In the genomic region with DNA sequence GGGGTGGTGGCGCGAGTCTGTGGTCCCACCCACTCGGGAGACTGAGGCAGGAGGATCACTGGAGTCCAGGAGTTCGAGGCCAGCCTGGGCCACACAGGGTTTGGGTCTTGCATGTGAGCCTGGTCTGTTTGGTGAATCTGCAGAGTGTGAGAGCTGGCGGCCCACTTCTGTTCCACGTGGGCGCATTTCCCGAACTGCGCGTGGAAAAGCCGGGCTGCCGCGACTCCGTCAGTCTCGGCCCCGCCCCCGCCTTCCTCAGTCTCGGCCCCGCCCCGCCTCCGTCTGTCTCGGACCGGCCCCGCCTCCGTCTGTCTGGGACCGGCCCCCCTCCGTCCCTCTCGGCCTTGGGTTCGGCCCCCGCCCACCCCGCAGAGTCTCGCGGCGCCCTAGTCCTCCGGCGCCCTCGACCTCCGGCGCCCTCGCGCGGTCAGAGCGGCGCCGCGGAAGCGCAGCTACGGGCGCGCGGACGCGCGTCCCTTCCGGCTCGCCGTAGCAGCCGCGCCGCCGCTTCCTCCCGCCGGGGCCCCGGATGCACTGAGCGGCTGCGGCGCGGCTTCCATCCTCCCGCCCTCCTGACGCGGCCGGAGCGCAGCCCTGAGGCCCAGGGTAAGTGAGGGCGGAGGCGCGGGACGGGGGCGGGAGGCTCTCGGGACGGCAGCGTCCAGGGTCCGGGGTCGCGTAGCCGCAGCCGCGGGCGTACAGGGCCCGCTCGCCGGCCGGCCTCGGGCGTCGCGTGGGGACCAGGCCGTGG, we compare ENCODE assay signal across 8 cellular contexts. TPM values are rescaled to one million over a fixed set of nuclear protein-coding genes. Genes with fewer than 3 reads are reported as not detected.
DNase-seq lines count a peak whose midpoint lies in the region; ATAC-seq and TF ChIP-seq lines count a peak whose summit lies in the region.

A gene with protein sequence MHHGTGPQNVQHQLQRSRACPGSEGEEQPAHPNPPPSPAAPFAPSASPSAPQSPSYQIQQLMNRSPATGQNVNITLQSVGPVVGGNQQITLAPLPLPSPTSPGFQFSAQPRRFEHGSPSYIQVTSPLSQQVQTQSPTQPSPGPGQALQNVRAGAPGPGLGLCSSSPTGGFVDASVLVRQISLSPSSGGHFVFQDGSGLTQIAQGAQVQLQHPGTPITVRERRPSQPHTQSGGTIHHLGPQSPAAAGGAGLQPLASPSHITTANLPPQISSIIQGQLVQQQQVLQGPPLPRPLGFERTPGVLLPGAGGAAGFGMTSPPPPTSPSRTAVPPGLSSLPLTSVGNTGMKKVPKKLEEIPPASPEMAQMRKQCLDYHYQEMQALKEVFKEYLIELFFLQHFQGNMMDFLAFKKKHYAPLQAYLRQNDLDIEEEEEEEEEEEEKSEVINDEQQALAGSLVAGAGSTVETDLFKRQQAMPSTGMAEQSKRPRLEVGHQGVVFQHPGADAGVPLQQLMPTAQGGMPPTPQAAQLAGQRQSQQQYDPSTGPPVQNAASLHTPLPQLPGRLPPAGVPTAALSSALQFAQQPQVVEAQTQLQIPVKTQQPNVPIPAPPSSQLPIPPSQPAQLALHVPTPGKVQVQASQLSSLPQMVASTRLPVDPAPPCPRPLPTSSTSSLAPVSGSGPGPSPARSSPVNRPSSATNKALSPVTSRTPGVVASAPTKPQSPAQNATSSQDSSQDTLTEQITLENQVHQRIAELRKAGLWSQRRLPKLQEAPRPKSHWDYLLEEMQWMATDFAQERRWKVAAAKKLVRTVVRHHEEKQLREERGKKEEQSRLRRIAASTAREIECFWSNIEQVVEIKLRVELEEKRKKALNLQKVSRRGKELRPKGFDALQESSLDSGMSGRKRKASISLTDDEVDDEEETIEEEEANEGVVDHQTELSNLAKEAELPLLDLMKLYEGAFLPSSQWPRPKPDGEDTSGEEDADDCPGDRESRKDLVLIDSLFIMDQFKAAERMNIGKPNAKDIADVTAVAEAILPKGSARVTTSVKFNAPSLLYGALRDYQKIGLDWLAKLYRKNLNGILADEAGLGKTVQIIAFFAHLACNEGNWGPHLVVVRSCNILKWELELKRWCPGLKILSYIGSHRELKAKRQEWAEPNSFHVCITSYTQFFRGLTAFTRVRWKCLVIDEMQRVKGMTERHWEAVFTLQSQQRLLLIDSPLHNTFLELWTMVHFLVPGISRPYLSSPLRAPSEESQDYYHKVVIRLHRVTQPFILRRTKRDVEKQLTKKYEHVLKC (N-terminal part only) (plus strand): TSS at position 512 of the 751 bp plus-strand sequence. CDS start 10,678 bp downstream, outside the sequence.

- H3K4me3 Mint-ChIP-seq in activated T-helper 2 cell treated with anti-CD3 and anti-CD28 coated beads, Interferon-gamma antibody, Interleukin-2, Interleukin-4, amounts not matched to agents 10 μg/mL and 5 μg/mL and 100 μg/mL, durations not matched to agents 14 hours and 24 hours and 36 hours (ENCODE audit: low read depth) = peak within 1 kb of the TSS; percentile 89
- H3K4me3 Mint-ChIP-seq in nephron progenitor cell = peak within 1 kb of the TSS; percentile 92
- peak within 1 kb of the TSS; percentile 88 for H3K4me3 Mint-ChIP-seq in stimulated activated naive CD8-positive, alpha-beta T cell treated with anti-CD3 and anti-CD28 coated beads, Interleukin-15, Interleukin-2, amounts not matched to agents 100 ng/mL and 50 ng/mL, for 24 hours

- H3K4me1 ChIP-seq in RWPE2 (ENCODE audit: insufficient read depth, poor library complexity, severe bottlenecking) = peaks cover 3% of the 10 kb centered on the region

- peak; percentile 76 for TF ChIP-seq CTCF in RWPE2 (IDR thresholded peaks at IDR 0.05; ENCODE audit: poor library complexity, severe bottlenecking)
- TF ChIP-seq CTCF in fibroblast of pulmonary artery (IDR thresholded peaks at IDR 0.05; ENCODE audit: low read length, missing control alignments) = no peak
- TF ChIP-seq CTCF in nephron progenitor cell (IDR thresholded peaks at IDR 0.05) = peak; percentile 7

- H3K36me3 ChIP-seq in RWPE2 (ENCODE audit: low read depth) = no peaks in the 10 kb centered on the region

- peaks cover 11% of the 10 kb centered on the region for H3K36me3 Mint-ChIP-seq in activated T-helper 2 cell treated with anti-CD3 and anti-CD28 coated beads, Interferon-gamma antibody, Interleukin-2, Interleukin-4, amounts not matched to agents 10 μg/mL and 5 μg/mL and 100 μg/mL, durations not matched to agents 14 hours and 24 hours and 36 hours (ENCODE audit: low read depth)
- H3K36me3 Mint-ChIP-seq in nephron progenitor cell (ENCODE audit: low read depth) = peaks cover 20% of the 10 kb centered on the region
- peaks cover 17% of the 10 kb centered on the region for H3K36me3 Mint-ChIP-seq in stimulated activated naive CD8-positive, alpha-beta T cell treated with anti-CD3 and anti-CD28 coated beads, Interleukin-15, Interleukin-2, amounts not matched to agents 100 ng/mL and 50 ng/mL, for 24 hours (ENCODE audit: low read depth)

- peaks cover 23% of the 10 kb centered on the region for H3K4me1 Mint-ChIP-seq in activated T-helper 2 cell treated with anti-CD3 and anti-CD28 coated beads, Interferon-gamma antibody, Interleukin-2, Interleukin-4, amounts not matched to agents 10 μg/mL and 5 μg/mL and 100 μg/mL, durations not matched to agents 14 hours and 24 hours and 36 hours (ENCODE audit: low read depth)
- H3K4me1 Mint-ChIP-seq in nephron progenitor cell = peaks cover 23% of the 10 kb centered on the region
- H3K4me1 Mint-ChIP-seq in stimulated activated naive CD8-positive, alpha-beta T cell treated with anti-CD3 and anti-CD28 coated beads, Interleukin-15, Interleukin-2, amounts not matched to agents 100 ng/mL and 50 ng/mL, for 24 hours (ENCODE audit: low read depth) = peaks cover 46% of the 10 kb centered on the region

- H3K27ac Mint-ChIP-seq in activated T-helper 2 cell treated with anti-CD3 and anti-CD28 coated beads, Interferon-gamma antibody, Interleukin-2, Interleukin-4, amounts not matched to agents 10 μg/mL and 5 μg/mL and 100 μg/mL, durations not matched to agents 14 hours and 24 hours and 36 hours = peak within 1 kb of the TSS; percentile 85
- H3K27ac Mint-ChIP-seq in nephron progenitor cell = peak within 1 kb of the TSS; percentile 51
- H3K27ac Mint-ChIP-seq in stimulated activated naive CD8-positive, alpha-beta T cell treated with anti-CD3 and anti-CD28 coated beads, Interleukin-15, Interleukin-2, amounts not matched to agents 100 ng/mL and 50 ng/mL, for 24 hours = peak within 1 kb of the TSS; percentile 87

- H3K9me3 Mint-ChIP-seq in activated T-helper 2 cell treated with anti-CD3 and anti-CD28 coated beads, Interferon-gamma antibody, Interleukin-2, Interleukin-4, amounts not matched to agents 10 μg/mL and 5 μg/mL and 100 μg/mL, durations not matched to agents 14 hours and 24 hours and 36 hours = no peaks in the 10 kb centered on the region
- H3K9me3 Mint-ChIP-seq in nephron progenitor cell = no peaks in the 10 kb centered on the region
- no peaks in the 10 kb centered on the region for H3K9me3 Mint-ChIP-seq in stimulated activated naive CD8-positive, alpha-beta T cell treated with anti-CD3 and anti-CD28 coated beads, Interleukin-15, Interleukin-2, amounts not matched to agents 100 ng/mL and 50 ng/mL, for 24 hours

- H3K4me3 ChIP-seq in RWPE2 (ENCODE audit: severe bottlenecking) (peak within 1 kb of the TSS; percentile 81), fibroblast of pulmonary artery (replicated peaks; ENCODE audit: low read depth, low read length) (peak within 1 kb of the TSS; percentile 81)

- H3K27ac ChIP-seq in RWPE2 (ENCODE audit: poor library complexity, severe bottlenecking) = peak within 1 kb of the TSS; percentile 46

- intact Hi-C loops in activated T-helper 2 cell treated with anti-CD3 and anti-CD28 coated beads, Interferon-gamma antibody, Interleukin-2, Interleukin-4, amounts not matched to agents 10 μg/mL and 5 μg/mL and 100 μg/mL, durations not matched to agents 14 hours and 24 hours and 36 hours (cut with micrococcal nuclease) = loop anchor here (1.0 to 5.0 kb wide), 3 partner anchors 20 to 342 kb away; a partner anchor contains a TSS

- no peaks in the 10 kb centered on the region for H3K27me3 Mint-ChIP-seq in activated T-helper 2 cell treated with anti-CD3 and anti-CD28 coated beads, Interferon-gamma antibody, Interleukin-2, Interleukin-4, amounts not matched to agents 10 μg/mL and 5 μg/mL and 100 μg/mL, durations not matched to agents 14 hours and 24 hours and 36 hours (ENCODE audit: low read depth)
- peaks cover 6% of the 10 kb centered on the region for H3K27me3 Mint-ChIP-seq in nephron progenitor cell (ENCODE audit: low read depth, poor library complexity)
- no peaks in the 10 kb centered on the region for H3K27me3 Mint-ChIP-seq in stimulated activated naive CD8-positive, alpha-beta T cell treated with anti-CD3 and anti-CD28 coated beads, Interleukin-15, Interleukin-2, amounts not matched to agents 100 ng/mL and 50 ng/mL, for 24 hours

- peak; percentile 94 for ATAC-seq in RWPE2 (ENCODE audit: low read depth)

- H3K9me3 ChIP-seq in RWPE2 (ENCODE audit: severe bottlenecking) = no peaks in the 10 kb centered on the region

- H3K27me3 ChIP-seq in RWPE2 (ENCODE audit: insufficient read depth, poor library complexity, severe bottlenecking) = no peaks in the 10 kb centered on the region

- DNase-seq in EH (ENCODE audit: low read depth) = peak; percentile 95
- peak; percentile 84 for DNase-seq in GOT3 (lab: John Stamatoyannopoulos, UW)
- DNase-seq in LoVo (ENCODE audit: low spot score) = peak; percentile 98
- peak; percentile 92 for DNase-seq in RWPE2 (ENCODE audit: low spot score)
- DNase-seq in activated T-helper 2 cell treated with anti-CD3 and anti-CD28 coated beads, Interferon-gamma antibody, Interleukin-2, Interleukin-4, amounts not matched to agents 10 μg/mL and 5 μg/mL and 100 μg/mL, durations not matched to agents 14 hours and 24 hours and 36 hours (ENCODE audit: low spot score) = peak; percentile 89
- peak; percentile 94 for DNase-seq in fibroblast of pulmonary artery (ENCODE audit: low read depth)
- DNase-seq in nephron progenitor cell = peak; percentile 96

RNA-seq across cellular contexts. Expression of the gene that starts here (rescaled TPM):
- total RNA-seq in activated T-helper 2 cell treated with anti-CD3 and anti-CD28 coated beads, Interferon-gamma antibody, Interleukin-2, Interleukin-4, amounts not matched to agents 10 μg/mL and 5 μg/mL and 100 μg/mL, durations not matched to agents 14 hours and 24 hours and 36 hours = 57.7 and 58.0 TPM in 2 replicates

Comparison
In these comparisons a context has a peak if more than half of its experiments do, and no peak if none do; other contexts are left out.
1. Peak in every context shown above with its lines: DNase-seq, ATAC-seq, H3K4me3 ChIP-seq and H3K27ac ChIP-seq.